In genomic region chr2:85278361-85278760, GRCh38 we compare ENCODE assay signal across 21 cellular contexts. TPM values are rescaled to one million over a fixed set of nuclear protein-coding genes. Genes with fewer than 3 reads are reported as not detected.
DNase-seq lines count a peak whose midpoint lies in the region; ATAC-seq and TF ChIP-seq lines count a peak whose summit lies in the region.
"Had no signal": no experiment of that assay in that cellular context is flagged by ENCODE, and none has a peak within 500 bp of the region (broad histone marks: within the 10 kb centered on the region; RNA-seq: fewer than 3 reads in every experiment).

No MANE protein-coding gene starts in this region.

- H3K27ac ChIP-seq in brain microvascular endothelial cell (no peak overlapping the region), foreskin keratinocyte (peak overlapping the region; percentile 60), subcutaneous abdominal adipose tissue (ENCODE audit: low read depth, low read length) (peak overlapping the region; percentile 82)

- DNase-seq in HFFc6 (peak; percentile 75), brain microvascular endothelial cell (peak; percentile 29), foreskin keratinocyte (peak in 1 of 2 donors; percentile 50), NCI-H1417 (lab: John Stamatoyannopoulos, UW) (no peak), islet precursor cell (no peak), superior temporal gyrus (ENCODE audit: extremely low spot score) (no peak)
- DNase-seq: activated CD4-positive, alpha-beta T cell treated with anti-CD3 and anti-CD28 coated beads for 36 hours; activated naive CD8-positive, alpha-beta T cell treated with anti-CD3 and anti-CD28 coated beads, Interleukin-2, amount 50 U/mL, for 24 hours; activated T-cell treated with anti-CD3 and anti-CD28 coated beads, Interleukin-2, amount 50 U/mL, for 4 hours; CD8-positive, alpha-beta memory T cell; GDM1; naive B cell; NCI-H187; NCI-H526 treated with DMSO at 0.1 percent for 48 hours; stimulated activated CD4-positive, alpha-beta T cell treated with anti-CD3 and anti-CD28 coated beads, Interleukin-4, amount 100 ng/mL, for 4 hours had no signal

- H3K4me3 ChIP-seq in brain microvascular endothelial cell (ENCODE audit: low read depth, low read length) = no peak overlapping the region
- no peak overlapping the region for H3K4me3 ChIP-seq in subcutaneous abdominal adipose tissue (ENCODE audit: low read depth in 1 of 5, low read length in 5 of 5)
- H3K4me3 ChIP-seq: K562 had no signal

- peak overlapping the region; percentile 81 for H3K27ac Mint-ChIP-seq in HFFc6
- H3K27ac Mint-ChIP-seq: activated CD4-positive, alpha-beta T cell treated with anti-CD3 and anti-CD28 coated beads for 36 hours; activated naive CD8-positive, alpha-beta T cell treated with anti-CD3 and anti-CD28 coated beads, Interleukin-2, amount 50 U/mL, for 24 hours; dendritic cell treated with granulocyte-macrophage colony-stimulating factor and Interleukin-4, amounts not matched to agents 40 ng/mL and 50 ng/mL, for 4 days; stimulated activated effector memory CD8-positive, alpha-beta T cell treated with anti-CD3 and anti-CD28 coated beads, Interleukin-12 subunit alpha, Interleukin-12 subunit beta, amount 100 ng/mL, for 72 hours; T-helper 2 cell treated with Interferon-gamma antibody and Interleukin-4, amounts not matched to agents 5 μg/mL and 100 μg/mL, for 36 hours had no signal

- H3K36me3 Mint-ChIP-seq in HFFc6 (ENCODE audit: low read depth) = peaks cover 15% of the 10 kb centered on the region; the same call in 1 of the 2 replicates
- H3K36me3 Mint-ChIP-seq: naive B cell; stimulated activated effector memory CD8-positive, alpha-beta T cell treated with anti-CD3 and anti-CD28 coated beads, Interleukin-12 subunit alpha, Interleukin-12 subunit beta, amount 100 ng/mL, for 72 hours had no signal

- H3K27me3 Mint-ChIP-seq in HFFc6 (ENCODE audit: insufficient read depth) = peaks cover 4% of the 10 kb centered on the region
- H3K27me3 Mint-ChIP-seq: activated CD4-positive, alpha-beta T cell treated with anti-CD3 and anti-CD28 coated beads for 36 hours; activated naive CD8-positive, alpha-beta T cell treated with anti-CD3 and anti-CD28 coated beads, Interleukin-2, amount 50 U/mL, for 24 hours had no signal

- H3K36me3 ChIP-seq in brain microvascular endothelial cell (replicated peaks) (no peaks in the 10 kb centered on the region), subcutaneous abdominal adipose tissue (ENCODE audit: control insufficient read depth in 5 of 5, insufficient read depth in 5 of 5, low read length in 5 of 5) (peaks cover 0 to 1% (median 0%) of the 10 kb centered on the region in 5 donors)

- peak overlapping the region; percentile 82 for H3K4me3 Mint-ChIP-seq in HFFc6
- H3K4me3 Mint-ChIP-seq: activated CD4-positive, alpha-beta T cell treated with anti-CD3 and anti-CD28 coated beads for 36 hours; activated naive CD8-positive, alpha-beta T cell treated with anti-CD3 and anti-CD28 coated beads, Interleukin-2, amount 50 U/mL, for 24 hours; activated T-cell treated with anti-CD3 and anti-CD28 coated beads, Interleukin-2, amount 50 U/mL, for 4 hours; CD8-positive, alpha-beta memory T cell; dendritic cell treated with granulocyte-macrophage colony-stimulating factor and Interleukin-4, amounts not matched to agents 40 ng/mL and 50 ng/mL, for 4 days; naive B cell; stimulated activated effector memory CD8-positive, alpha-beta T cell treated with anti-CD3 and anti-CD28 coated beads, Interleukin-12 subunit alpha, Interleukin-12 subunit beta, amount 100 ng/mL, for 72 hours; T-helper 2 cell treated with Interferon-gamma antibody and Interleukin-4, amounts not matched to agents 5 μg/mL and 100 μg/mL, for 36 hours had no signal

- H3K9ac ChIP-seq in subcutaneous abdominal adipose tissue (ENCODE audit: low read length in 5 of 5) = no peak overlapping the region

- H3K9me3 Mint-ChIP-seq in HFFc6 = no peaks in the 10 kb centered on the region
- H3K9me3 Mint-ChIP-seq: activated naive CD8-positive, alpha-beta T cell treated with anti-CD3 and anti-CD28 coated beads, Interleukin-2, amount 50 U/mL, for 24 hours; activated T-cell treated with anti-CD3 and anti-CD28 coated beads, Interleukin-2, amount 50 U/mL, for 4 hours; CD8-positive, alpha-beta memory T cell; dendritic cell treated with granulocyte-macrophage colony-stimulating factor and Interleukin-4, amounts not matched to agents 40 ng/mL and 50 ng/mL, for 4 days; naive B cell; stimulated activated effector memory CD8-positive, alpha-beta T cell treated with anti-CD3 and anti-CD28 coated beads, Interleukin-12 subunit alpha, Interleukin-12 subunit beta, amount 100 ng/mL, for 72 hours; T-helper 2 cell treated with Interferon-gamma antibody and Interleukin-4, amounts not matched to agents 5 μg/mL and 100 μg/mL, for 36 hours had no signal

- no peaks in the 10 kb centered on the region for H3K9me3 ChIP-seq in subcutaneous abdominal adipose tissue (ENCODE audit: control insufficient read depth in 5 of 5, low read length in 5 of 5)

- TF ChIP-seq CTCF in HFFc6 (IDR thresholded peaks at IDR 0.05) (no peak), brain microvascular endothelial cell (IDR thresholded peaks at IDR 0.05; ENCODE audit: low read depth, low read length, missing control alignments) (no peak), foreskin keratinocyte (conservative IDR thresholded peaks at IDR 0.05) (no peak)

- in situ Hi-C loops in brain microvascular endothelial cell (cut with HindIII; ENCODE audit: low pct_ligation_motif_present, low sequenced_read_pairs) = no loop called here

- H3K27me3 ChIP-seq in brain microvascular endothelial cell (replicated peaks) (no peaks in the 10 kb centered on the region), foreskin keratinocyte (no peaks in the 10 kb centered on the region), subcutaneous abdominal adipose tissue (ENCODE audit: control insufficient read depth in 5 of 5, insufficient read depth in 4 of 5, low read length in 5 of 5) (no peaks in the 10 kb centered on the region)

- H3K4me1 ChIP-seq in foreskin keratinocyte = peaks cover 31% of the 10 kb centered on the region
- H3K4me1 ChIP-seq in subcutaneous abdominal adipose tissue (ENCODE audit: control insufficient read depth in 5 of 5, insufficient read depth in 5 of 5, low read length in 5 of 5) = peaks cover 13 to 43% (median 40%) of the 10 kb centered on the region in 5 donors

- no peak for ATAC-seq in foreskin keratinocyte
- no peak for ATAC-seq in HG03520 (IDR thresholded peaks at IDR 0.05; ENCODE audit: unreplicated experiment)
- ATAC-seq: activated CD4-positive, alpha-beta T cell treated with anti-CD3 and anti-CD28 coated beads for 36 hours; activated naive CD8-positive, alpha-beta T cell treated with anti-CD3 and anti-CD28 coated beads, Interleukin-2, amount 50 U/mL, for 24 hours; activated T-cell treated with anti-CD3 and anti-CD28 coated beads, Interleukin-2, amount 50 U/mL, for 4 hours; stimulated activated effector memory CD8-positive, alpha-beta T cell treated with anti-CD3 and anti-CD28 coated beads, Interleukin-12 subunit alpha, Interleukin-12 subunit beta, amount 100 ng/mL, for 72 hours had no signal

- peaks cover 61% of the 10 kb centered on the region for H3K4me1 Mint-ChIP-seq in HFFc6 (ENCODE audit: low read depth)
- H3K4me1 Mint-ChIP-seq: activated CD4-positive, alpha-beta T cell treated with anti-CD3 and anti-CD28 coated beads for 36 hours; activated naive CD8-positive, alpha-beta T cell treated with anti-CD3 and anti-CD28 coated beads, Interleukin-2, amount 50 U/mL, for 24 hours; CD8-positive, alpha-beta memory T cell; naive B cell; stimulated activated effector memory CD8-positive, alpha-beta T cell treated with anti-CD3 and anti-CD28 coated beads, Interleukin-12 subunit alpha, Interleukin-12 subunit beta, amount 100 ng/mL, for 72 hours had no signal

RNA-seq across cellular contexts. Expression of gene TGOLN2, which starts 49.4 kb away (rescaled TPM):
- 100 to 1,000 TPM; 143 to 161 (median 150) TPM for total RNA-seq in HFFc6 (2021; fragmentation: NEBNext Ultra II Directional; extraction: Animal tissue kit (Norgen Biotek cat#: 25700))
- total RNA-seq in foreskin keratinocyte = 38.7 and 39.8 TPM in 2 replicates
- polyA plus RNA-seq in foreskin keratinocyte = 10.3 and 11.8 TPM in 2 replicates

Comparison
In these comparisons a context has a peak if more than half of its experiments do, and no peak if none do; other contexts are left out.
1. DNase-seq: peak in HFFc6 (single experiment) and brain microvascular endothelial cell (single experiment); none in NCI-H1417 (0 of 3), islet precursor cell (single experiment) and superior temporal gyrus (single experiment).